Comparison of ENCODE assay signal across 14 cellular contexts in genomic region chr7:128084896-128085608, GRCh38. TPM values are rescaled to one million over a fixed set of nuclear protein-coding genes. Genes with fewer than 3 reads are reported as not detected.
DNase-seq lines count a peak whose midpoint lies in the region; ATAC-seq, FAIRE-seq and TF ChIP-seq lines count a peak whose summit lies in the region.
"Had no signal": no experiment of that assay in that cellular context is flagged by ENCODE, and none has a peak within 500 bp of the region (broad histone marks: within the 10 kb centered on the region; RNA-seq: fewer than 3 reads in every experiment).

No MANE protein-coding gene starts in this region.

- H3K79me2 ChIP-seq in HepG2 (ENCODE audit: insufficient read depth, low read length), result no peaks in the 10 kb centered on the region
- H3K79me2 ChIP-seq: parathyroid adenoma had no signal

- no peak for TF ChIP-seq CTCF in AG04449 (IDR thresholded peaks at IDR 0.05; ENCODE audit: insufficient read depth, low read length, missing control alignments)
- TF ChIP-seq CTCF in cardiac fibroblast (IDR thresholded peaks at IDR 0.05; ENCODE audit: low read depth, low read length), result no peak
- TF ChIP-seq CTCF in HepG2 (CRISPR knock-in tag; IDR thresholded peaks at IDR 0.05), result no peak
- TF ChIP-seq CTCF in gastroesophageal sphincter (IDR thresholded peaks at IDR 0.05), result no peak

- peaks cover 3% of the 10 kb centered on the region; the same call in 1 of the 2 replicates for H4K20me1 ChIP-seq in HepG2 (ENCODE audit: insufficient read depth, low read length)

- no peak overlapping the region for H3K4me2 ChIP-seq in HepG2 (ENCODE audit: low read depth, low read length)

- TF ChIP-seq POLR2A in HepG2 (IDR thresholded peaks at IDR 0.05; ENCODE audit: insufficient read depth in 1 of 2, low read depth in 2 of 2, low read length in 2 of 2) (no peak), gastroesophageal sphincter (IDR thresholded peaks at IDR 0.05) (no peak)

- intact Hi-C loops in HepG2 (cut with micrococcal nuclease; ENCODE audit: unreplicated experiment), result no loop called here

- CTCF ChIA-PET in AG04449 (lab: Yijun Ruan, JAX) (interaction anchor here (1.0 kb wide), 1 partner anchor 50 kb away, joined by 3 read pairs; no protein-coding TSS in a partner anchor), HepG2 (lab: Yijun Ruan, JAX; ENCODE audit: low intra/inter-chr PET ratio, low total read pairs) (no interaction called here)

- POLR2A ChIA-PET in AG04449 (lab: Yijun Ruan, JAX) (interaction anchor here (0.5 kb wide), 1 partner anchor 38 kb away, joined by 3 read pairs; no protein-coding TSS in a partner anchor), HepG2 (lab: Yijun Ruan, JAX) (no interaction called here)

- no peak for TF ChIP-seq RAD21 in HepG2 (CRISPR knock-in tag; IDR thresholded peaks at IDR 0.05)

- H3K9me3 ChIP-seq in HepG2 (ENCODE audit: low read length) (no peaks in the 10 kb centered on the region), gastroesophageal sphincter (no peaks in the 10 kb centered on the region)

- H3K27me3 ChIP-seq in HepG2 (ENCODE audit: control insufficient read depth in 1 of 2, insufficient read depth in 2 of 2, low read length in 2 of 2), result no peaks in the 10 kb centered on the region
- no peaks in the 10 kb centered on the region for H3K27me3 ChIP-seq in gastroesophageal sphincter

- H3K4me3 ChIP-seq in AG04449 (ENCODE audit: low read depth, low read length) (no peak overlapping the region), cardiac fibroblast (replicated peaks in 1 of 2; ENCODE audit: low read depth in 2 of 2, low read length in 2 of 2) (no peak overlapping the region), HepG2 (replicated peaks in 1 of 3; ENCODE audit: insufficient read depth in 1 of 3, low read depth in 2 of 3, low read length in 3 of 3) (no peak overlapping the region), gastroesophageal sphincter (no peak overlapping the region)

- FAIRE-seq in HepG2 (lab: Jason Lieb, UNC), result no peak

- in situ Hi-C loops in HepG2 (cut with HindIII; ENCODE audit: extremely low pct_ligation_motif_present, low pct_unique_long_range_greater_than_20kb), result no loop called here

- no peak overlapping the region for H3K9ac ChIP-seq in HepG2 (ENCODE audit: insufficient read depth, low read depth, low read length)
- H3K9ac ChIP-seq: parathyroid adenoma had no signal

- no peak for ATAC-seq in HepG2
- ATAC-seq in HG03354 (IDR thresholded peaks at IDR 0.05; ENCODE audit: poor library complexity, severe bottlenecking, unreplicated experiment), result no peak
- ATAC-seq in gastroesophageal sphincter, result no peak
- no peak for ATAC-seq in GM18867 (IDR thresholded peaks at IDR 0.05; ENCODE audit: unreplicated experiment)

- peaks cover 46 to 87% of the 10 kb centered on the region in 2 experiments for H3K36me3 ChIP-seq in HepG2 (replicated peaks in 1 of 2; ENCODE audit: control insufficient read depth in 1 of 2, insufficient read depth in 2 of 2, low read length in 2 of 2)
- H3K36me3 ChIP-seq in gastroesophageal sphincter, result peaks cover 0 to 97% of the 10 kb centered on the region in 2 donors

- no TSS peak for BruUV-seq in HepG2 (replicated peaks; lab: Mats Ljungman, UMichigan)

- no CpG with 5 or more reads among the region's 10 CpGs for WGBS in HepG2 (ENCODE audit: low lambda C conversion rate)
- no CpG with 5 or more reads among the region's 10 CpGs for WGBS in gastroesophageal sphincter (ENCODE audit: low coverage in 1 of 2), 2 donors

- H3K27ac ChIP-seq in HepG2 (ENCODE audit: extremely low read length, insufficient read depth, low read length) (no peak overlapping the region), gastroesophageal sphincter (no peak overlapping the region)
- H3K27ac ChIP-seq: parathyroid adenoma had no signal

- no peak overlapping the region for H2AFZ ChIP-seq in HepG2 (ENCODE audit: low read length)
- H2AFZ ChIP-seq: parathyroid adenoma had no signal

- H3K4me1 ChIP-seq in HepG2 (ENCODE audit: insufficient read depth, low read length), result peaks cover 22% of the 10 kb centered on the region
- H3K4me1 ChIP-seq in gastroesophageal sphincter, result no peaks in the 10 kb centered on the region
- H3K4me1 ChIP-seq: parathyroid adenoma had no signal

- no peak for TF ChIP-seq EP300 in HepG2 (IDR thresholded peaks at IDR 0.05; ENCODE audit: low read depth in 2 of 2, low read length in 2 of 2)
- no peak for TF ChIP-seq EP300 in HepG2 (CRISPR knock-in tag; IDR thresholded peaks at IDR 0.05; ENCODE audit: borderline replicate concordance)
- no peak for TF ChIP-seq EP300 in gastroesophageal sphincter (IDR thresholded peaks at IDR 0.05)

- DNase-seq in AG04449 (ENCODE audit: low read depth, low spot score) (peak; percentile 37), LHCN-M2 (ENCODE audit: low read depth) (peak; percentile 29), cardiac fibroblast (ENCODE audit: low read depth in 2 of 2) (peak; percentile 56 to 65), HepG2 (ENCODE audit: low spot score) (no peak), cortex of kidney (lab: John Stamatoyannopoulos, UW) (no peak)
- DNase-seq: activated CD4-positive, CD25-positive, alpha-beta regulatory T cell; erythroblast; MM.1S; stimulated activated CD4-positive, alpha-beta T cell treated with anti-CD3 and anti-CD28 coated beads, Interleukin-12 subunit alpha, Interleukin-12 subunit beta, amount 100 ng/mL, for 4 hours had no signal

TF ChIP-seq in HepG2, 621 proteins besides CTCF, POLR2A, EP300 and RAD21:
- TF ChIP-seq RBM22 (optimal IDR thresholded peaks at IDR 0.05; ENCODE audit: low read length) (peak; percentile 69), RXRB (CRISPR knock-in tag; IDR thresholded peaks at IDR 0.05; ENCODE audit: borderline replicate concordance) (no peak)

RNA-seq across cellular contexts. Expression of gene LRRC4, which starts 53.8 kb away (rescaled TPM):
- 0.38 and 0.98 TPM in 2 replicates for total RNA-seq in LHCN-M2 (2014; rRNA removed)
- polyA plus RNA-seq in LHCN-M2 (2012), result 2.0 TPM
- not detected in 2 replicates for total RNA-seq in HepG2 (2016; rRNA removed; fragmentation: Illumina TruSeq; extraction: Trizol)
- not detected in 2 replicates for total RNA-seq in HepG2 (2016; cell fraction: cytosol; rRNA removed; fragmentation: Illumina TruSeq; extraction: Trizol; ENCODE audit: low read depth)
- total RNA-seq in HepG2 (2016; cell fraction: insoluble cytoplasmic fraction; rRNA removed; fragmentation: Illumina TruSeq; extraction: Trizol), result not detected in 2 replicates
- total RNA-seq in HepG2 (2016; cell fraction: membrane; rRNA removed; fragmentation: Illumina TruSeq; extraction: Trizol), result not detected in 2 replicates
- total RNA-seq in HepG2 (2016; cell fraction: nucleus; rRNA removed; fragmentation: Illumina TruSeq; extraction: Trizol), result not detected in 2 replicates
- polyA plus RNA-seq in HepG2 (2011; rRNA removed), result not detected in 2 replicates
- polyA plus RNA-seq in HepG2 (2011; cell fraction: cytosol; rRNA removed), result not detected in 2 replicates
- polyA plus RNA-seq in HepG2 (2011; cell fraction: nucleus; rRNA removed), result not detected in 2 replicates
- 0.08 and 0.23 TPM in 2 replicates for polyA plus RNA-seq in HepG2 (2012)
- not detected in 2 replicates for polyA plus RNA-seq in HepG2 (2016; cell fraction: cytosol; fragmentation: Illumina TruSeq; extraction: Trizol; ENCODE audit: low read depth)
- polyA plus RNA-seq in HepG2 (2016; cell fraction: insoluble cytoplasmic fraction; fragmentation: Illumina TruSeq; extraction: Trizol; ENCODE audit: low read depth), result not detected in 2 replicates
- not detected in 2 replicates for polyA plus RNA-seq in HepG2 (2016; cell fraction: membrane; fragmentation: Illumina TruSeq; extraction: Trizol; ENCODE audit: low read depth)
- not detected in 2 replicates for polyA plus RNA-seq in HepG2 (2016; cell fraction: nucleus; fragmentation: Illumina TruSeq; extraction: Trizol; ENCODE audit: insufficient read depth, low read depth)
- polyA minus RNA-seq in HepG2 (2011; rRNA and poly(A)+ RNA removed; ENCODE audit: low replicate concordance), result not detected in 2 replicates
- polyA minus RNA-seq in HepG2 (2011; cell fraction: cytosol; rRNA and poly(A)+ RNA removed), result not detected in 2 replicates
- not detected in 2 replicates for polyA minus RNA-seq in HepG2 (2011; cell fraction: nucleus; rRNA and poly(A)+ RNA removed)
- 1 to 10 TPM in 1 of 4 donors, under 1 TPM in 2, not detected in 1; 0.39 to 1.9 (median 0.82) TPM for total RNA-seq in gastroesophageal sphincter
- total RNA-seq: OCI-LY7 had no signal

Comparison
In these comparisons a context has a peak if more than half of its experiments do, and no peak if none do; other contexts are left out.
1. DNase-seq: peak in AG04449 (single experiment), LHCN-M2 (single experiment) and cardiac fibroblast (2 of 2); none in HepG2 (single experiment) and cortex of kidney (single experiment).